ENCODE assay signal across 9 cellular contexts in genomic region chr1:154730251-154730650, GRCh38.
DNase-seq lines count a peak whose midpoint lies in the region; ATAC-seq lines count a peak whose summit lies in the region.
"Had no signal": no experiment of that assay in that cellular context is flagged by ENCODE, and none has a peak within 500 bp of the region (broad histone marks: within the 10 kb centered on the region; RNA-seq: fewer than 3 reads in every experiment).

No MANE protein-coding gene starts in this region.

- no peak overlapping the region for H3K9ac ChIP-seq in adipocyte (ENCODE audit: low read length)

- H3K9me3 ChIP-seq in adipocyte (ENCODE audit: control insufficient read depth, low read length): no peaks in the 10 kb centered on the region

- H2AFZ ChIP-seq in ACC112 (ENCODE audit: low read length, unreplicated experiment): peak overlapping the region; percentile 34

- H3K27me3 ChIP-seq in ACC112 (ENCODE audit: insufficient read depth, low read length) (no peaks in the 10 kb centered on the region), adipocyte (replicated peaks; ENCODE audit: control insufficient read depth, insufficient read depth, low read length) (peaks cover 4% of the 10 kb centered on the region)

- H3K79me2 ChIP-seq in ACC112 (ENCODE audit: control insufficient read depth, insufficient read depth, low read length, unreplicated experiment): no peaks in the 10 kb centered on the region

- H3K27ac ChIP-seq in ACC112 (ENCODE audit: low read depth, low read length): peak overlapping the region; percentile 78
- H3K27ac ChIP-seq: HL-60 had no signal

- H3K4me1 ChIP-seq in ACC112 (ENCODE audit: control insufficient read depth, insufficient read depth, low read length, unreplicated experiment): peaks cover 32% of the 10 kb centered on the region
- peaks cover 34% of the 10 kb centered on the region for H3K4me1 ChIP-seq in adipocyte (ENCODE audit: control insufficient read depth, insufficient read depth, low read length)

- intact Hi-C loops in left colon (cut with DNase I, micrococcal nuclease): no loop called here

- DNase-seq in LHCN-M2 (ENCODE audit: low read depth) (peak; percentile 62), adipocyte (ENCODE audit: low read depth) (peak; percentile 8), left colon (no peak), Ammon's horn (ENCODE audit: low spot score) (no peak), SIG-M5 (lab: John Stamatoyannopoulos, UW) (no peak), NCI-H2171 treated with DMSO at 0.1 percent for 48 hours (lab: John Stamatoyannopoulos, UW) (no peak), T-helper 1 cell (no peak)

- no peaks in the 10 kb centered on the region for H3K36me3 ChIP-seq in ACC112 (ENCODE audit: insufficient read depth, low read length)
- no peaks in the 10 kb centered on the region for H3K36me3 ChIP-seq in adipocyte (ENCODE audit: control insufficient read depth, insufficient read depth, low read length, severe bottlenecking)

- peak; percentile 58 for ATAC-seq in left colon

- H3K4me3 ChIP-seq in ACC112 (ENCODE audit: low read depth, low read length) (no peak overlapping the region), adipocyte (ENCODE audit: low read length) (no peak overlapping the region)

Comparison
In these comparisons a context has a peak if more than half of its experiments do, and no peak if none do; other contexts are left out.
1. DNase-seq: peak in LHCN-M2 (single experiment) and adipocyte (single experiment); none in left colon (0 of 2), Ammon's horn (single experiment), SIG-M5 (single experiment), NCI-H2171 treated with DMSO at 0.1 percent for 48 hours (single experiment) and T-helper 1 cell (0 of 5).